Comparison of ENCODE assay signal across 8 cellular contexts in genomic region chr16:20865420-20866126, GRCh38. TPM values are rescaled to one million over a fixed set of nuclear protein-coding genes. Genes with fewer than 3 reads are reported as not detected.
DNase-seq lines count a peak whose midpoint lies in the region; ATAC-seq and TF ChIP-seq lines count a peak whose summit lies in the region.

No MANE protein-coding gene starts in this region.

- no peaks in the 10 kb centered on the region for H3K9me3 Mint-ChIP-seq in activated CD4-positive, alpha-beta memory T cell treated with anti-CD3 and anti-CD28 coated beads, Interleukin-2, amount 10 ng/mL, durations not matched to agents 7 days and 5 days
- peaks cover 11% of the 10 kb centered on the region for H3K9me3 Mint-ChIP-seq in mesothelial cell of epicardium
- H3K9me3 Mint-ChIP-seq in immature natural killer cell: no peaks in the 10 kb centered on the region

- DNase-seq in GM06990 (ENCODE audit: extremely low read depth, insufficient read length) (peak; percentile 49), mesothelial cell of epicardium (ENCODE audit: low spot score in 2 of 2, unreplicated experiment in 2 of 2) (no peak), immature natural killer cell (no peak), NCI-H524 treated with DMSO at 0.1 percent for 48 hours (lab: John Stamatoyannopoulos, UW) (no peak), NCI-H2196 treated with DMSO at 0.1 percent for 48 hours (lab: John Stamatoyannopoulos, UW; ENCODE audit: unreplicated experiment) (no peak)
- no peak for DNase-seq in activated CD4-positive, alpha-beta memory T cell treated with anti-CD3 and anti-CD28 coated beads, Interleukin-2, amount 10 ng/mL, durations not matched to agents 7 days and 5 days

- TF ChIP-seq CTCF in GM06990 (IDR thresholded peaks at IDR 0.05; ENCODE audit: insufficient read depth, low read length, poor library complexity, severe bottlenecking) (no peak), HEK293 (tag by site-specific recombination; IDR thresholded peaks at IDR 0.05) (no peak), mesothelial cell of epicardium (IDR thresholded peaks at IDR 0.05; ENCODE audit: unreplicated experiment) (no peak)

- peak overlapping the region; percentile 67 for H3K27ac ChIP-seq in HEK293 (ENCODE audit: extremely low read depth, low read depth, low read length)

- POLR2A ChIA-PET in HEK293 (lab: Yijun Ruan, JAX): interaction anchor here (0.9 to 2.4 kb wide), 3 partner anchors 35 to 59 kb away, joined by 3 to 6 read pairs (median 3); partner anchors contain the start of genes DCUN1D3, ERI2, LYRM1 and REXO5
- POLR2A ChIA-PET in activated CD4-positive, alpha-beta memory T cell treated with anti-CD3 and anti-CD28 coated beads, Interleukin-2, amount 10 ng/mL, durations not matched to agents 7 days and 5 days (lab: Charles Lee): interaction anchor here (0.7 to 4.3 kb wide), 8 partner anchors 9 to 145 kb away, joined by 3 to 28 read pairs (median 4); partner anchors contain the start of genes DCUN1D3 and LYRM1

- H3K4me1 ChIP-seq in HEK293 (ENCODE audit: control insufficient read depth, insufficient read depth, low read length): no peaks in the 10 kb centered on the region

- H3K36me3 Mint-ChIP-seq in activated CD4-positive, alpha-beta memory T cell treated with anti-CD3 and anti-CD28 coated beads, Interleukin-2, amount 10 ng/mL, durations not matched to agents 7 days and 5 days (ENCODE audit: low read depth): peaks cover 65% of the 10 kb centered on the region
- H3K36me3 Mint-ChIP-seq in mesothelial cell of epicardium (peaks cover 16% of the 10 kb centered on the region), immature natural killer cell (peaks cover 0 to 6% (median 3%) of the 10 kb centered on the region in 3 donors)

- no peak for ATAC-seq in GM21526 (IDR thresholded peaks at IDR 0.05; ENCODE audit: low FRiP score, unreplicated experiment)

- H3K4me3 ChIP-seq in GM06990 (replicated peaks; ENCODE audit: low read depth, low read length): no peak overlapping the region
- H3K4me3 ChIP-seq in HEK293 (ENCODE audit: low read depth, low read length): no peak overlapping the region

- no peaks in the 10 kb centered on the region for H3K9me3 ChIP-seq in HEK293 (ENCODE audit: control insufficient read depth, insufficient read depth, low read depth, low read length)

- CTCF ChIA-PET in HEK293 (lab: Yijun Ruan, JAX): interaction anchor here (0.6 to 1.7 kb wide), 6 partner anchors 10 to 135 kb away, joined by 3 to 7 read pairs (median 4); no protein-coding TSS in a partner anchor
- CTCF ChIA-PET in activated CD4-positive, alpha-beta memory T cell treated with anti-CD3 and anti-CD28 coated beads, Interleukin-2, amount 10 ng/mL, durations not matched to agents 7 days and 5 days (lab: Charles Lee): interaction anchor here (0.9 to 4.1 kb wide), 8 partner anchors 9 to 292 kb away, joined by 3 to 32 read pairs (median 4); no protein-coding TSS in a partner anchor

- no peaks in the 10 kb centered on the region for H3K27me3 Mint-ChIP-seq in activated CD4-positive, alpha-beta memory T cell treated with anti-CD3 and anti-CD28 coated beads, Interleukin-2, amount 10 ng/mL, durations not matched to agents 7 days and 5 days
- H3K27me3 Mint-ChIP-seq in mesothelial cell of epicardium (ENCODE audit: low read depth) (no peaks in the 10 kb centered on the region), immature natural killer cell (ENCODE audit: low read depth in 3 of 3) (peaks cover 0 to 1% (median 1%) of the 10 kb centered on the region in 3 donors)

- H3K4me3 Mint-ChIP-seq in activated CD4-positive, alpha-beta memory T cell treated with anti-CD3 and anti-CD28 coated beads, Interleukin-2, amount 10 ng/mL, durations not matched to agents 7 days and 5 days: no peak overlapping the region
- H3K4me3 Mint-ChIP-seq in mesothelial cell of epicardium: no peak overlapping the region
- H3K4me3 Mint-ChIP-seq in immature natural killer cell: no peak overlapping the region

- no peaks in the 10 kb centered on the region for H3K27me3 ChIP-seq in GM06990 (replicated peaks; ENCODE audit: control insufficient read depth, insufficient read depth, low read length)

- peaks cover 58% of the 10 kb centered on the region for H3K4me1 Mint-ChIP-seq in activated CD4-positive, alpha-beta memory T cell treated with anti-CD3 and anti-CD28 coated beads, Interleukin-2, amount 10 ng/mL, durations not matched to agents 7 days and 5 days
- H3K4me1 Mint-ChIP-seq in mesothelial cell of epicardium: peaks cover 35% of the 10 kb centered on the region
- peaks cover 14 to 16% of the 10 kb centered on the region in 2 donors for H3K4me1 Mint-ChIP-seq in immature natural killer cell

- peak overlapping the region; percentile 78 for H3K27ac Mint-ChIP-seq in activated CD4-positive, alpha-beta memory T cell treated with anti-CD3 and anti-CD28 coated beads, Interleukin-2, amount 10 ng/mL, durations not matched to agents 7 days and 5 days
- H3K27ac Mint-ChIP-seq in mesothelial cell of epicardium (peak overlapping the region; percentile 91), immature natural killer cell (no peak overlapping the region)

- H3K36me3 ChIP-seq in GM06990 (ENCODE audit: control insufficient read depth, insufficient read depth, low read length): peaks cover 7% of the 10 kb centered on the region
- peaks cover 0 to 14% of the 10 kb centered on the region in 2 experiments; a peak in 1 of 3 replicates for H3K36me3 ChIP-seq in HEK293 (ENCODE audit: control insufficient read depth in 2 of 2, insufficient read depth in 1 of 2, low read length in 2 of 2)

TF ChIP-seq in HEK293, 187 proteins besides CTCF, POLR2A, EP300 and RAD21:
- no peak for TF ChIP-seq ZFP41 (tag by site-specific recombination; IDR thresholded peaks at IDR 0.05; ENCODE audit: borderline replicate concordance)
- TF ChIP-seq, protein P1, sequence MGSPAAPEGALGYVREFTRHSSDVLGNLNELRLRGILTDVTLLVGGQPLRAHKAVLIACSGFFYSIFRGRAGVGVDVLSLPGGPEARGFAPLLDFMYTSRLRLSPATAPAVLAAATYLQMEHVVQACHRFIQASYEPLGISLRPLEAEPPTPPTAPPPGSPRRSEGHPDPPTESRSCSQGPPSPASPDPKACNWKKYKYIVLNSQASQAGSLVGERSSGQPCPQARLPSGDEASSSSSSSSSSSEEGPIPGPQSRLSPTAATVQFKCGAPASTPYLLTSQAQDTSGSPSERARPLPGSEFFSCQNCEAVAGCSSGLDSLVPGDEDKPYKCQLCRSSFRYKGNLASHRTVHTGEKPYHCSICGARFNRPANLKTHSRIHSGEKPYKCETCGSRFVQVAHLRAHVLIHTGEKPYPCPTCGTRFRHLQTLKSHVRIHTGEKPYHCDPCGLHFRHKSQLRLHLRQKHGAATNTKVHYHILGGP (tag by site-specific recombination; IDR thresholded peaks at IDR 0.05): peak; percentile 7; the same call in 1 of the 2 replicates
- 0 out of 2 replicates have a peak, but pooled peaks have one; percentile 24 for TF ChIP-seq ZNF366 (tag by site-specific recombination; conservative IDR thresholded peaks at IDR 0.05)

RNA-seq across cellular contexts. Expression of gene DCUN1D3, which starts 34.6 kb away (rescaled TPM):
- total RNA-seq in activated CD4-positive, alpha-beta memory T cell treated with anti-CD3 and anti-CD28 coated beads, Interleukin-2, amount 10 ng/mL, durations not matched to agents 7 days and 5 days: 10 to 100 TPM; 20.7 to 21.6 TPM
- total RNA-seq in mesothelial cell of epicardium: 10.8 to 12.4 TPM (median 12.0 TPM) in 3 replicates
- 1 to 10 TPM in 1 of 3 donors, under 1 TPM in 2; 0.06 to 1.5 (median 0.74) TPM for polyA plus RNA-seq in immature natural killer cell

RNA-seq across cellular contexts. Expression of gene LYRM1, which starts 35.0 kb away (rescaled TPM):
- 10 to 100 TPM; 45.2 to 47.0 TPM for total RNA-seq in activated CD4-positive, alpha-beta memory T cell treated with anti-CD3 and anti-CD28 coated beads, Interleukin-2, amount 10 ng/mL, durations not matched to agents 7 days and 5 days
- 14.7 to 16.0 TPM (median 15.9 TPM) in 3 replicates for total RNA-seq in mesothelial cell of epicardium
- polyA plus RNA-seq in immature natural killer cell: 10 to 100 TPM; 23.8 to 37.1 (median 36.4) TPM

RNA-seq across cellular contexts. Expression of gene REXO5, which starts 59.2 kb away (rescaled TPM):
- 10 to 100 TPM; 16.2 to 17.4 TPM for total RNA-seq in activated CD4-positive, alpha-beta memory T cell treated with anti-CD3 and anti-CD28 coated beads, Interleukin-2, amount 10 ng/mL, durations not matched to agents 7 days and 5 days
- total RNA-seq in mesothelial cell of epicardium: 4.0 to 5.1 TPM (median 5.0 TPM) in 3 replicates
- 1 to 10 TPM; 1.2 to 1.8 (median 1.7) TPM for polyA plus RNA-seq in immature natural killer cell

RNA-seq across cellular contexts. Expression of gene ERI2, which starts 59.3 kb away (rescaled TPM):
- 10 to 100 TPM; 12.4 to 13.2 TPM for total RNA-seq in activated CD4-positive, alpha-beta memory T cell treated with anti-CD3 and anti-CD28 coated beads, Interleukin-2, amount 10 ng/mL, durations not matched to agents 7 days and 5 days
- 18.9 to 21.1 TPM (median 19.2 TPM) in 3 replicates for total RNA-seq in mesothelial cell of epicardium
- 1 to 10 TPM; 2.0 to 4.7 (median 4.2) TPM for polyA plus RNA-seq in immature natural killer cell

Comparison
In these comparisons a context has a peak if more than half of its experiments do, and no peak if none do; other contexts are left out.
1. H3K27ac Mint-ChIP-seq: peak in activated CD4-positive, alpha-beta memory T cell treated with anti-CD3 and anti-CD28 coated beads, Interleukin-2, amount 10 ng/mL, durations not matched to agents 7 days and 5 days (single experiment) and mesothelial cell of epicardium (single experiment); none in immature natural killer cell (0 of 6).